In genomic region chr20:35511814-35512420, GRCh38 we compare ENCODE assay signal across 1 cellular context.
A peak's percentile ranks its signal among the peaks of the same experiment; 100 is the strongest.
TF ChIP-seq lines count a peak whose summit lies in the region.

No MANE protein-coding gene starts in this region.

TF ChIP-seq in GM12878, 131 proteins besides CTCF, POLR2A, EP300 and RAD21 (continued from another document):
- peak; percentile 29; the same call in 1 of the 2 replicates for TF ChIP-seq SMC3 (IDR thresholded peaks at IDR 0.05; ENCODE audit: borderline replicate concordance, low read length)
